Comparison of ENCODE assay signal across 8 cellular contexts in the genomic region with DNA sequence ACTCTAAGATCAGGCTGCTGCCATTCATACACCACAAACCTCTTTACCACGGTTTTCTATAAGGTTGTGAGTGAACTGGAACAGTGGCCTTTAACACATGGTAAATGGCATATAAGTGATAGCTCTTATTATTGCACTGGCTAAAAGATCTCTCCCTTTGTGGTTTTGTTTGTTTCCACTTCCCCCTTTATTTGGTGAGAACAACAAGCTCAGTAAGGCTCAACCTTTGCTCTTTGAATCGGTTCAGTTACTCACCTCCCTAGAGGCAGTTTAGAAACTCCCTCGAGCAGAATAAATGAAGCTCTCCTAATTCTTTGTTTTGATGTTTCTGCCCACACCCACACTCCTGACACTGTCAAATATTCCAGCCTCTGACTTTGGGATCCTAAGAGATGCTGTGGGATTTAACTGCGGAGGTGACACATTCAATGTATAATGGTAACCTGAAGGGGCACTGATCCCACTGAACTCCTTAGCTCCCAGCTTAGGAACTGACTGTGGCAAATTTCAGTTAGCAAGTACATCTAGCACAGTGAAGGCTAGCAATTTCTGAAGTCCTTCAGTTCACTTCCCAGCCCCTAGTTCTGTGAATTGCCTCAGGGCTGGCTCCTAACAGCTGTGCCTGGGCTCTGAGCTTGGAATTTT. TPM values are rescaled to one million over a fixed set of nuclear protein-coding genes. Genes with fewer than 3 reads are reported as not detected.
DNase-seq lines count a peak whose midpoint lies in the region; ATAC-seq, FAIRE-seq and TF ChIP-seq lines count a peak whose summit lies in the region.

No MANE protein-coding gene starts in this region.

- no peak for TF ChIP-seq POLR2A in body of pancreas (IDR thresholded peaks at IDR 0.05)

- CTCF ChIA-PET in activated CD8-positive, alpha-beta T cell treated with anti-CD3 and anti-CD28 coated beads, Interleukin-2, amount 10 ng/mL, durations not matched to agents 7 days and 5 days (lab: Charles Lee), result interaction anchor here (1.4 to 2.8 kb wide), 3 partner anchors 9 to 81 kb away, joined by 4 to 12 read pairs (median 7); no protein-coding TSS in a partner anchor
- CTCF ChIA-PET in CD8-positive, alpha-beta memory T cell (lab: Charles Lee), result interaction anchor here (1.2 kb wide), 1 partner anchor 81 kb away, joined by 5 read pairs; no protein-coding TSS in a partner anchor

- H3K36me3 Mint-ChIP-seq in activated CD8-positive, alpha-beta T cell treated with anti-CD3 and anti-CD28 coated beads, Interleukin-2, amount 10 ng/mL, durations not matched to agents 7 days and 5 days (ENCODE audit: low read depth), result no peaks in the 10 kb centered on the region
- H3K36me3 Mint-ChIP-seq in CD8-positive, alpha-beta memory T cell, result no peaks in the 10 kb centered on the region

- H3K4me3 ChIP-seq in upper lobe of right lung (no peak overlapping the region), pancreas (no peak overlapping the region), body of pancreas (no peak overlapping the region)
- no peak overlapping the region for H3K4me3 ChIP-seq in CD8-positive, alpha-beta memory T cell (ENCODE audit: low read length)

- WGBS in pancreas, 2 donors, result 68 to 76% methylated on average over 4 of the region's 4 CpGs
- 54 to 65% methylated on average over 4 of the region's 4 CpGs for WGBS in body of pancreas, 2 donors

- ATAC-seq in GM19467 (IDR thresholded peaks at IDR 0.05; ENCODE audit: unreplicated experiment) (peak; percentile 99), HG03432 (IDR thresholded peaks at IDR 0.05; ENCODE audit: unreplicated experiment) (peak; percentile 99), upper lobe of right lung (no peak), pancreas (no peak), body of pancreas (no peak)
- peak; percentile 19 for ATAC-seq in activated CD8-positive, alpha-beta T cell treated with anti-CD3 and anti-CD28 coated beads, Interleukin-2, amount 10 ng/mL, durations not matched to agents 7 days and 5 days

- H3K4me1 ChIP-seq in upper lobe of right lung, result no peaks in the 10 kb centered on the region
- no peaks in the 10 kb centered on the region for H3K4me1 ChIP-seq in pancreas
- H3K4me1 ChIP-seq in CD8-positive, alpha-beta memory T cell (ENCODE audit: insufficient read depth, low read length), result no peaks in the 10 kb centered on the region
- peaks cover 1% of the 10 kb centered on the region for H3K4me1 ChIP-seq in body of pancreas

- H3K9me3 Mint-ChIP-seq in activated CD8-positive, alpha-beta T cell treated with anti-CD3 and anti-CD28 coated beads, Interleukin-2, amount 10 ng/mL, durations not matched to agents 7 days and 5 days (ENCODE audit: insufficient read depth), result no peaks in the 10 kb centered on the region
- H3K9me3 Mint-ChIP-seq in CD8-positive, alpha-beta memory T cell, result peaks cover 2 to 9% (median 8%) of the 10 kb centered on the region in 5 donors

- H3K27me3 Mint-ChIP-seq in activated CD8-positive, alpha-beta T cell treated with anti-CD3 and anti-CD28 coated beads, Interleukin-2, amount 10 ng/mL, durations not matched to agents 7 days and 5 days (ENCODE audit: low read depth), result peaks cover 4% of the 10 kb centered on the region
- H3K27me3 Mint-ChIP-seq in CD8-positive, alpha-beta memory T cell, result peaks cover 6 to 17% of the 10 kb centered on the region in 2 donors

- H3K27ac Mint-ChIP-seq in activated CD8-positive, alpha-beta T cell treated with anti-CD3 and anti-CD28 coated beads, Interleukin-2, amount 10 ng/mL, durations not matched to agents 7 days and 5 days, result no peak overlapping the region
- peak overlapping the region in 1 of 8 donors; percentile 52 for H3K27ac Mint-ChIP-seq in CD8-positive, alpha-beta memory T cell

- no peak overlapping the region for H3K4me3 Mint-ChIP-seq in activated CD8-positive, alpha-beta T cell treated with anti-CD3 and anti-CD28 coated beads, Interleukin-2, amount 10 ng/mL, durations not matched to agents 7 days and 5 days
- H3K4me3 Mint-ChIP-seq in CD8-positive, alpha-beta memory T cell, result no peak overlapping the region

- no peak for TF ChIP-seq CTCF in upper lobe of right lung (IDR thresholded peaks at IDR 0.05)
- no peak for TF ChIP-seq CTCF in pancreas (IDR thresholded peaks at IDR 0.05)
- TF ChIP-seq CTCF in body of pancreas (IDR thresholded peaks at IDR 0.05), result no peak

- H3K27ac ChIP-seq in upper lobe of right lung, result no peak overlapping the region
- no peak overlapping the region for H3K27ac ChIP-seq in pancreas
- H3K27ac ChIP-seq in CD8-positive, alpha-beta memory T cell (ENCODE audit: low read depth, low read length), result no peak overlapping the region
- no peak overlapping the region for H3K27ac ChIP-seq in body of pancreas

- H3K36me3 ChIP-seq in upper lobe of right lung, result no peaks in the 10 kb centered on the region
- H3K36me3 ChIP-seq in pancreas, result no peaks in the 10 kb centered on the region
- H3K36me3 ChIP-seq in CD8-positive, alpha-beta memory T cell (ENCODE audit: insufficient read depth, low read length), result no peaks in the 10 kb centered on the region
- H3K36me3 ChIP-seq in body of pancreas (replicated peaks in 1 of 2; ENCODE audit: insufficient read depth in 1 of 2, low read depth in 2 of 2), result no peaks in the 10 kb centered on the region

- H3K9me3 ChIP-seq in upper lobe of right lung, result peaks cover 2% of the 10 kb centered on the region
- H3K9me3 ChIP-seq in pancreas, result no peaks in the 10 kb centered on the region
- H3K9me3 ChIP-seq in CD8-positive, alpha-beta memory T cell (ENCODE audit: low read length), result no peaks in the 10 kb centered on the region
- no peaks in the 10 kb centered on the region for H3K9me3 ChIP-seq in body of pancreas

- no peak for FAIRE-seq in pancreas (lab: Jason Lieb, UNC)

- H3K4me1 Mint-ChIP-seq in activated CD8-positive, alpha-beta T cell treated with anti-CD3 and anti-CD28 coated beads, Interleukin-2, amount 10 ng/mL, durations not matched to agents 7 days and 5 days (ENCODE audit: low read depth), result peaks cover 5% of the 10 kb centered on the region
- H3K4me1 Mint-ChIP-seq in CD8-positive, alpha-beta memory T cell, result peaks cover 0 to 9% (median 6%) of the 10 kb centered on the region in 3 donors

- POLR2A ChIA-PET in activated CD8-positive, alpha-beta T cell treated with anti-CD3 and anti-CD28 coated beads, Interleukin-2, amount 10 ng/mL, durations not matched to agents 7 days and 5 days (lab: Charles Lee), result interaction anchor here (0.6 kb wide), 1 partner anchor 1779 kb away, joined by 3 read pairs; no protein-coding TSS in a partner anchor
- POLR2A ChIA-PET in CD8-positive, alpha-beta memory T cell (lab: Charles Lee), result no interaction called here

- peak; percentile 78 for DNase-seq in COLO829 (ENCODE audit: low spot score)
- DNase-seq in activated CD8-positive, alpha-beta T cell treated with anti-CD3 and anti-CD28 coated beads, Interleukin-2, amount 10 ng/mL, durations not matched to agents 7 days and 5 days, result no peak
- DNase-seq in upper lobe of right lung, result no peak
- DNase-seq in pancreas, result no peak
- DNase-seq in CD8-positive, alpha-beta memory T cell, result no peak
- no peak for DNase-seq in body of pancreas

- intact Hi-C loops in upper lobe of right lung (cut with DNase I) (no loop called here), pancreas (cut with DNase I) (no loop called here), body of pancreas (cut with DNase I) (no loop called here)

- H3K27me3 ChIP-seq in upper lobe of right lung (no peaks in the 10 kb centered on the region), pancreas (no peaks in the 10 kb centered on the region), body of pancreas (no peaks in the 10 kb centered on the region)
- H3K27me3 ChIP-seq in CD8-positive, alpha-beta memory T cell (ENCODE audit: insufficient read depth, low read length, poor library complexity, severe bottlenecking), result no peaks in the 10 kb centered on the region

RNA-seq across cellular contexts. Expression of a gene that starts 22.5 kb away (rescaled TPM):
- 100 to 1,000 TPM; 104 to 106 TPM for total RNA-seq in activated CD8-positive, alpha-beta T cell treated with anti-CD3 and anti-CD28 coated beads, Interleukin-2, amount 10 ng/mL, durations not matched to agents 7 days and 5 days
- 98.0 TPM for total RNA-seq in upper lobe of right lung
- 10 to 100 TPM; 50.3 to 81.2 (median 66.9) TPM for total RNA-seq in pancreas
- polyA plus RNA-seq in pancreas, result 10 to 100 TPM; 19.5 to 28.9 TPM
- 100 to 1,000 TPM; 146 to 150 TPM for total RNA-seq in CD8-positive, alpha-beta memory T cell
- polyA plus RNA-seq in CD8-positive, alpha-beta memory T cell, result 12.1 TPM
- total RNA-seq in body of pancreas, result 10 to 100 TPM; 47.1 to 50.6 TPM

Comparison
In these comparisons a context has a peak if more than half of its experiments do, and no peak if none do; other contexts are left out.
1. ATAC-seq: peak in GM19467 (single experiment), HG03432 (single experiment) and activated CD8-positive, alpha-beta T cell treated with anti-CD3 and anti-CD28 coated beads, Interleukin-2, amount 10 ng/mL, durations not matched to agents 7 days and 5 days (single experiment); none in upper lobe of right lung (single experiment), pancreas (0 of 4) and body of pancreas (single experiment).